ENCODE assay signal across 8 cellular contexts in genomic region chr10:16816830-16817124, GRCh38. TPM values are rescaled to one million over a fixed set of nuclear protein-coding genes. Genes with fewer than 3 reads are reported as not detected.
DNase-seq lines count a peak whose midpoint lies in the region; ATAC-seq, FAIRE-seq and TF ChIP-seq lines count a peak whose summit lies in the region.

No MANE protein-coding gene starts in this region.

- peak in 1 of 2 experiments; percentile 17 for DNase-seq in A549 (ENCODE audit: low read depth in 1 of 2, low spot score in 1 of 2)
- no peak for DNase-seq in chondrocyte (ENCODE audit: low spot score)
- peak in 1 of 3 donors; percentile 43 for DNase-seq in mucosa of descending colon
- no peak for DNase-seq in RPMI8226
- no peak for DNase-seq in GF-D8 (lab: John Stamatoyannopoulos, UW)
- no peak for DNase-seq in NCI-H187 (lab: John Stamatoyannopoulos, UW)
- DNase-seq in HPDE6-E6E7 (ENCODE audit: extremely low spot score) = no peak

- CTCF ChIA-PET in A549 (lab: Yijun Ruan, JAX) = interaction anchor here (1.0 kb wide), 1 partner anchor 440 kb away, joined by 3 read pairs; no protein-coding TSS in a partner anchor

- H3K27ac Mint-ChIP-seq in chondrocyte (ENCODE audit: unreplicated experiment) = peak overlapping the region; percentile 95

- peaks cover 11% of the 10 kb centered on the region; the same call in 1 of the 2 replicates for H3K27me3 ChIP-seq in HUES64 (ENCODE audit: insufficient read depth, low read length)

- no peak for TF ChIP-seq EP300 in A549 (IDR thresholded peaks at IDR 0.05)

- TF ChIP-seq RAD21 in A549 (conservative IDR thresholded peaks at IDR 0.05 in 1 of 2, IDR thresholded peaks at IDR 0.05 in 1 of 2) = no peak

- peaks cover 40% of the 10 kb centered on the region for H3K4me1 Mint-ChIP-seq in chondrocyte (ENCODE audit: low read depth)

- no peaks in the 10 kb centered on the region for H3K27me3 Mint-ChIP-seq in chondrocyte (ENCODE audit: low read depth)

- peak overlapping the region; percentile 84 to 89 for H3K27ac ChIP-seq in A549
- peak overlapping the region; percentile 20; the same call in 1 of the 2 replicates for H3K27ac ChIP-seq in HUES64 (ENCODE audit: low read depth, low read length)

- H3K9me3 ChIP-seq in A549 (peaks cover 4% of the 10 kb centered on the region; the same call in 2 of the 3 replicates), HUES64 (ENCODE audit: insufficient read depth, low read depth, low read length) (peaks cover 3% of the 10 kb centered on the region), mucosa of descending colon (no peaks in the 10 kb centered on the region)

- ATAC-seq in A549 (peak in 1 of 2 experiments; percentile 41; a peak in 2 of 6 replicates), mucosa of descending colon (no peak)

- POLR2A ChIA-PET in A549 (lab: Yijun Ruan, JAX) = interaction anchor here (1.2 to 1.5 kb wide), 2 partner anchors 384 to 412 kb away, joined by 5 to 8 read pairs; partner anchors contain the start of gene TRDMT1

- intact Hi-C loops in mucosa of descending colon (cut with DNase I, micrococcal nuclease) = no loop called here

- H3K9me3 Mint-ChIP-seq in chondrocyte (ENCODE audit: low read depth) = peaks cover 3% of the 10 kb centered on the region

- peaks cover 16% of the 10 kb centered on the region for H3K4me1 ChIP-seq in A549
- H3K4me1 ChIP-seq in HUES64 (ENCODE audit: insufficient read depth, low read length) = peaks cover 11% of the 10 kb centered on the region
- H3K4me1 ChIP-seq in mucosa of descending colon (ENCODE audit: low read depth) = peaks cover 8% of the 10 kb centered on the region

- peaks cover 6% of the 10 kb centered on the region for H3K36me3 Mint-ChIP-seq in chondrocyte (ENCODE audit: low read depth)

- no peak for FAIRE-seq in A549 (lab: Jason Lieb, UNC)

- TF ChIP-seq CTCF in A549 (IDR thresholded peaks at IDR 0.05) = no peak
- TF ChIP-seq CTCF in chondrocyte (IDR thresholded peaks at IDR 0.05) = no peak
- no peak for TF ChIP-seq CTCF in mucosa of descending colon (IDR thresholded peaks at IDR 0.05)

- peak overlapping the region; percentile 99 for H3K4me3 Mint-ChIP-seq in chondrocyte (ENCODE audit: unreplicated experiment)

- TF ChIP-seq POLR2A in A549 (IDR thresholded peaks at IDR 0.05; ENCODE audit: low read length) = no peak

- peak overlapping the region; percentile 87 for H3K4me2 ChIP-seq in A549

- WGBS in A549 (ENCODE audit: missing lambda C conversion rate) = 0% methylated on average over 7 of the region's 12 CpGs
- WGBS in HUES64 = 5% methylated on average over 12 of the region's 12 CpGs

- H3K36me3 ChIP-seq in HUES64 (ENCODE audit: insufficient read depth, low read length) (no peaks in the 10 kb centered on the region; the same call in 1 of the 2 replicates), mucosa of descending colon (ENCODE audit: low read depth) (peaks cover 4% of the 10 kb centered on the region)

- peak overlapping the region; percentile 74 for H3K9ac ChIP-seq in HUES64 (ENCODE audit: low read depth, low read length)

- H3K4me3 ChIP-seq in A549 (peak overlapping the region; percentile 75), HUES64 (ENCODE audit: low read length) (peak overlapping the region; percentile 75), mucosa of descending colon (peak overlapping the region; percentile 44)

TF ChIP-seq in A549, 52 proteins besides CTCF, POLR2A, EP300 and RAD21:
- TF ChIP-seq NR3C1 (IDR thresholded peaks at IDR 0.05) (no peak), HOXA7 (CRISPR knock-in tag; IDR thresholded peaks at IDR 0.05) (no peak), GATA3 (IDR thresholded peaks at IDR 0.05; ENCODE audit: borderline replicate concordance) (no peak), RCOR1 (IDR thresholded peaks at IDR 0.05; ENCODE audit: low read depth, low read length) (no peak), BCL3 (IDR thresholded peaks at IDR 0.05) (no peak), HOXB13 (CRISPR knock-in tag; IDR thresholded peaks at IDR 0.05; ENCODE audit: low read depth) (no peak), ESRRA (IDR thresholded peaks at IDR 0.05; ENCODE audit: borderline replicate concordance, low read length) (no peak), ATOH8 (CRISPR knock-in tag; IDR thresholded peaks at IDR 0.05; ENCODE audit: low read depth) (no peak), ZSCAN20 (CRISPR knock-in tag; IDR thresholded peaks at IDR 0.05) (no peak), ZFP36 (IDR thresholded peaks at IDR 0.05; ENCODE audit: borderline replicate concordance, partially characterized antibody) (no peak), HES2 (IDR thresholded peaks at IDR 0.05) (no peak), HOXB5 (CRISPR knock-in tag; IDR thresholded peaks at IDR 0.05) (no peak), HEYL (CRISPR knock-in tag; IDR thresholded peaks at IDR 0.05) (no peak), E2F6 (IDR thresholded peaks at IDR 0.05; ENCODE audit: borderline replicate concordance, low read depth) (no peak), TFCP2L1 (CRISPR knock-in tag; IDR thresholded peaks at IDR 0.05) (no peak), PHF8 (IDR thresholded peaks at IDR 0.05; ENCODE audit: borderline replicate concordance, low read depth) (no peak), SMC3 (IDR thresholded peaks at IDR 0.05) (no peak)

RNA-seq across cellular contexts. Expression of gene RSU1, which starts 0.4 kb away (rescaled TPM):
- polyA plus RNA-seq in A549 (2011; rRNA removed) (114 and 127 TPM in 2 replicates), A549 (2017; fragmentation: RNase III; extraction: RNeasy Plus Mini Kit Qiagen cat#74134 plus additional on column Dnase treatment) (99.3 to 110 TPM (median 107 TPM) in 3 replicates)
- polyA plus RNA-seq in A549 (2012; cell fraction: cytosol; rRNA removed) = 64.8 and 82.4 TPM in 2 replicates
- polyA plus RNA-seq in A549 (2012; cell fraction: nucleus; rRNA removed) = 32.4 and 56.7 TPM in 2 replicates
- polyA minus RNA-seq in A549 (2011; rRNA and poly(A)+ RNA removed) = 57.5 and 69.6 TPM in 2 replicates
- polyA plus RNA-seq in HUES64 (2013, experiment 1 of 2) = 56.6 TPM
- polyA plus RNA-seq in HUES64 (2013, experiment 2 of 2) = 61.6 TPM
- total RNA-seq in chondrocyte (113 to 165 TPM (median 156 TPM) in 3 replicates), mucosa of descending colon (10 to 100 TPM; 67.2 to 94.8 (median 74.1) TPM)
